Comparison of ENCODE assay signal across 11 cellular contexts in the genomic region with DNA sequence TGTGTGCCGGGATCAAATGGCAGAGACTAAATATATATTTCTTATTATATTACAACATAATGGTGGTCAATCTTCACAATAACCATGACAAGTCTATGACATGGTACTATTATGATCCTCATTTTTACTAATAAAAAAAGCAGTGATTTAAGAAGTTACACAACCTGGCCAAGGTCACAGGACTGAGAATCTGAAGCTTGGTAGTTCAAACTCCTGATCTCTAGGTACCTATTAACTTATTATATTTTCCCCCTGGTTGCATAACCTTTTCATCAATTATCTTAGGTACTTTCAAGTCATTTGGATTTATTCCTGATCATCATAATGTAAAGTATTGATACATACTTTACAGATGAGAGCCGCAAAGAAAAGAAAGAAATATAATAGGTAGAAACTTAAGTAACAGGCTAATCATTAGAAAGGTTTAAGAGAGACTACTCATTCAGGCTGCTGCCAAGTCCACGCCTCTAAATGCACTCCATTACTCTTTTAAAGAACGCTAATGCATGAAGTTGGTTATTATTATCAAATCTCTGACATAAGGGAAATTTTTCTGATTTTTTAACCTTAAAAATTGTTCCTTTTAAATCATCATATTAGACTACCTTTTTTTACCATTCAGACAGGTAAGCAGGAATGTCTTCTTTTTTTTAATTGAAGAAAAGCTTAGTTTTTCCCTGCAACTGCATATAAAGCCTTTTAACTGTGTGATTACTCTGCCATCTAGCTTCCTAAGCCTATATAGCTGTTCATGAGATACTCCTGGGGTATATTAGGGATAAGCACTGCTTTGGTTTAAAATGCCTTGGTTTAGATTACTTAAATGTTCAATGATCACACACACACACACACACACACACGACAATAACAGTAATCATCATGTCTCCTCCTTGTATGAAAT. TPM values are rescaled to one million over a fixed set of nuclear protein-coding genes. Genes with fewer than 3 reads are reported as not detected.
DNase-seq lines count a peak whose midpoint lies in the region; ATAC-seq, FAIRE-seq and TF ChIP-seq lines count a peak whose summit lies in the region.
"Had no signal": no experiment of that assay in that cellular context is flagged by ENCODE, and none has a peak within 500 bp of the region (broad histone marks: within the 10 kb centered on the region; RNA-seq: fewer than 3 reads in every experiment).

No MANE protein-coding gene starts in this region.

- no peak overlapping the region for H3K4me2 ChIP-seq in OCI-LY1 (ENCODE audit: low read length)

- intact Hi-C loops in upper lobe of right lung (cut with DNase I) = loop anchor here (5.0 kb wide), 1 partner anchor 53 kb away; no protein-coding TSS in a partner anchor

- peak; percentile 30; the same call in 1 of the 2 replicates for TF ChIP-seq CTCF in OCI-LY1 (IDR thresholded peaks at IDR 0.05; ENCODE audit: low read length)
- TF ChIP-seq CTCF in upper lobe of right lung (IDR thresholded peaks at IDR 0.05) = no peak

- H3K4me1 ChIP-seq in OCI-LY1 (ENCODE audit: insufficient read depth, low read length, severe bottlenecking) = no peaks in the 10 kb centered on the region
- H3K4me1 ChIP-seq in upper lobe of right lung = no peaks in the 10 kb centered on the region
- H3K4me1 ChIP-seq: heart left ventricle had no signal

- no peaks in the 10 kb centered on the region for H3K27me3 ChIP-seq in OCI-LY1 (ENCODE audit: insufficient read depth, low read length)
- H3K27me3 ChIP-seq in upper lobe of right lung = no peaks in the 10 kb centered on the region
- H3K27me3 ChIP-seq: heart left ventricle had no signal

- H2AFZ ChIP-seq in OCI-LY1 (ENCODE audit: low read length) = no peak overlapping the region

- no peaks in the 10 kb centered on the region for H4K20me1 ChIP-seq in OCI-LY1 (ENCODE audit: insufficient read depth, low read length)

- ATAC-seq in upper lobe of right lung = no peak
- ATAC-seq: heart left ventricle had no signal

- H3K9ac ChIP-seq in OCI-LY1 (ENCODE audit: low read length) = no peak overlapping the region

- DNase-seq in SIG-M5 treated with dmso at 0.1 percent for 504 hours (lab: John Stamatoyannopoulos, UW; ENCODE audit: unreplicated experiment) (peak; percentile 20), SIG-M5 (lab: John Stamatoyannopoulos, UW) (no peak), fibroblast of peridontal ligament (ENCODE audit: extremely low read depth) (peak; percentile 34), urothelium cell line (ENCODE audit: low spot score) (peak; percentile 43), HUDEP-2 (lab: John Stamatoyannopoulos, UW; ENCODE audit: unreplicated experiment in 76 of 76) (no peak), activated gamma-delta T cell treated with Interleukin-2 at 50 U/mL for 16 hours (no peak), upper lobe of right lung (no peak)
- DNase-seq: CD8-positive, alpha-beta memory T cell; heart left ventricle had no signal

- H3K9me3 ChIP-seq in OCI-LY1 (ENCODE audit: low read length) = no peaks in the 10 kb centered on the region
- no peaks in the 10 kb centered on the region for H3K9me3 ChIP-seq in upper lobe of right lung
- H3K9me3 ChIP-seq: heart left ventricle had no signal

- H3K27ac ChIP-seq in OCI-LY1 (ENCODE audit: low read depth, low read length, poor library complexity, severe bottlenecking) = no peak overlapping the region
- no peak overlapping the region for H3K27ac ChIP-seq in upper lobe of right lung
- H3K27ac ChIP-seq: heart left ventricle, skin epidermis had no signal

- no peak overlapping the region for H3K4me3 ChIP-seq in OCI-LY1 (ENCODE audit: low read depth, low read length, poor library complexity, severe bottlenecking)
- H3K4me3 ChIP-seq in upper lobe of right lung = no peak overlapping the region
- H3K4me3 ChIP-seq: heart left ventricle, skin epidermis had no signal

- H3K36me3 ChIP-seq in OCI-LY1 (ENCODE audit: insufficient read depth, low read length) (no peaks in the 10 kb centered on the region), upper lobe of right lung (no peaks in the 10 kb centered on the region)
- H3K36me3 ChIP-seq: heart left ventricle had no signal

- H3K79me2 ChIP-seq in OCI-LY1 (ENCODE audit: insufficient read depth, low read length) = no peaks in the 10 kb centered on the region

- no peaks in the 10 kb centered on the region for H3K9me2 ChIP-seq in OCI-LY1 (ENCODE audit: low read depth, low read length)

- peak; percentile 58 for FAIRE-seq in urothelium cell line (lab: Jason Lieb, UNC)

- H3F3A ChIP-seq in OCI-LY1 (ENCODE audit: insufficient read depth, low read length) = no peaks in the 10 kb centered on the region

RNA-seq across cellular contexts. Expression of a gene that starts 35.6 kb away (rescaled TPM):
- total RNA-seq in upper lobe of right lung = 1,185 TPM

RNA-seq across cellular contexts. Expression of a gene that starts 48.2 kb away (rescaled TPM):
- total RNA-seq in upper lobe of right lung = 6.0 TPM

Comparison
In these comparisons a context has a peak if more than half of its experiments do, and no peak if none do; other contexts are left out.
1. DNase-seq: peak in SIG-M5 treated with dmso at 0.1 percent for 504 hours (single experiment), fibroblast of peridontal ligament (single experiment) and urothelium cell line (single experiment); none in SIG-M5 (single experiment), HUDEP-2 (0 of 76), activated gamma-delta T cell treated with Interleukin-2 at 50 U/mL for 16 hours (single experiment) and upper lobe of right lung (single experiment).